23 cellular contexts compared by ENCODE assay signal in genomic region chr13:109758937-109759480, GRCh38.
"Had no signal": no experiment of that assay in that cellular context is flagged by ENCODE, and none has a peak within 500 bp of the region (broad histone marks: within the 10 kb centered on the region; RNA-seq: fewer than 3 reads in every experiment).

No MANE protein-coding gene starts in this region.

- H3K27me3 ChIP-seq: foreskin keratinocyte, upper lobe of left lung had no signal

- H3K4me3 ChIP-seq: left ventricle myocardium inferior, upper lobe of left lung had no signal

- H3K27ac ChIP-seq: foreskin keratinocyte, left ventricle myocardium inferior, upper lobe of left lung had no signal

- H3K9me3 Mint-ChIP-seq: activated CD4-positive, alpha-beta memory T cell treated with anti-CD3 and anti-CD28 coated beads for 36 hours; activated naive CD4-positive, alpha-beta T cell treated with anti-CD3 and anti-CD28 coated beads for 36 hours; activated naive CD8-positive, alpha-beta T cell treated with anti-CD3 and anti-CD28 coated beads, Interleukin-2, amount 10 ng/mL, durations not matched to agents 7 days and 5 days; activated T-cell treated with anti-CD3 and anti-CD28 coated beads, Interleukin-2, amount 50 U/mL, for 72 hours; mesothelial cell of epicardium; nephron progenitor cell; T-helper 1 cell treated with Interleukin-12 subunit alpha and Interleukin-12 subunit beta and Interleukin-4 antibody, amounts not matched to agents 30 μg/mL and 1 μg/mL, for 36 hours had no signal

- H3K36me3 Mint-ChIP-seq: activated naive CD8-positive, alpha-beta T cell treated with anti-CD3 and anti-CD28 coated beads, Interleukin-2, amount 10 ng/mL, durations not matched to agents 7 days and 5 days had no signal

- H3K27ac Mint-ChIP-seq: activated CD4-positive, alpha-beta memory T cell treated with anti-CD3 and anti-CD28 coated beads for 36 hours; activated naive CD4-positive, alpha-beta T cell treated with anti-CD3 and anti-CD28 coated beads for 36 hours; activated naive CD8-positive, alpha-beta T cell treated with anti-CD3 and anti-CD28 coated beads, Interleukin-2, amount 10 ng/mL, durations not matched to agents 7 days and 5 days; mesothelial cell of epicardium; nephron progenitor cell; T-helper 1 cell treated with Interleukin-12 subunit alpha and Interleukin-12 subunit beta and Interleukin-4 antibody, amounts not matched to agents 30 μg/mL and 1 μg/mL, for 36 hours had no signal

- DNase-seq: activated CD4-positive, alpha-beta memory T cell treated with anti-CD3 and anti-CD28 coated beads for 36 hours; activated CD4-positive, alpha-beta T cell treated with anti-CD3 and anti-CD28 coated beads for 48 hours; activated effector memory CD4-positive, alpha-beta T cell treated with Interleukin-2 at 50 U/mL for 16 hours; activated naive CD4-positive, alpha-beta T cell treated with anti-CD3 and anti-CD28 coated beads for 36 hours; activated naive CD8-positive, alpha-beta T cell treated with anti-CD3 and anti-CD28 coated beads, Interleukin-2, amount 10 ng/mL, durations not matched to agents 7 days and 5 days; activated T-cell treated with anti-CD3 and anti-CD28 coated beads, Interleukin-2, amount 50 U/mL, for 72 hours; amygdala; cerebellar nuclear complex; cortex of kidney; erythroblast; foreskin keratinocyte; hippocampal formation; left ventricle myocardium inferior; nephron progenitor cell; occipital lobe; small intestine; stimulated activated CD4-positive, alpha-beta T cell treated with anti-CD3 and anti-CD28 coated beads, Interleukin-15, amount 100 ng/mL, for 24 hours; stimulated activated CD4-positive, alpha-beta T cell treated with anti-CD3 and anti-CD28 coated beads, Interleukin-4, amount 100 ng/mL, for 1 hour; stimulated activated naive CD4-positive, alpha-beta T cell treated with Interleukin-2 at 50 U/mL for 16 hours; upper lobe of left lung had no signal

- H3K4me3 Mint-ChIP-seq: activated CD4-positive, alpha-beta memory T cell treated with anti-CD3 and anti-CD28 coated beads for 36 hours; activated naive CD4-positive, alpha-beta T cell treated with anti-CD3 and anti-CD28 coated beads for 36 hours; activated naive CD8-positive, alpha-beta T cell treated with anti-CD3 and anti-CD28 coated beads, Interleukin-2, amount 10 ng/mL, durations not matched to agents 7 days and 5 days; activated T-cell treated with anti-CD3 and anti-CD28 coated beads, Interleukin-2, amount 50 U/mL, for 72 hours; mesothelial cell of epicardium; T-helper 1 cell treated with Interleukin-12 subunit alpha and Interleukin-12 subunit beta and Interleukin-4 antibody, amounts not matched to agents 30 μg/mL and 1 μg/mL, for 36 hours had no signal

- ATAC-seq: activated T-cell treated with anti-CD3 and anti-CD28 coated beads, Interleukin-2, amount 50 U/mL, for 72 hours; foreskin keratinocyte; sciatic nerve had no signal

- H3K27me3 Mint-ChIP-seq: activated CD4-positive, alpha-beta memory T cell treated with anti-CD3 and anti-CD28 coated beads for 36 hours; activated naive CD8-positive, alpha-beta T cell treated with anti-CD3 and anti-CD28 coated beads, Interleukin-2, amount 10 ng/mL, durations not matched to agents 7 days and 5 days had no signal

- H3K9me3 ChIP-seq: left ventricle myocardium inferior, upper lobe of left lung had no signal

- H3K4me1 Mint-ChIP-seq: activated naive CD8-positive, alpha-beta T cell treated with anti-CD3 and anti-CD28 coated beads, Interleukin-2, amount 10 ng/mL, durations not matched to agents 7 days and 5 days had no signal
